In the genomic region with DNA sequence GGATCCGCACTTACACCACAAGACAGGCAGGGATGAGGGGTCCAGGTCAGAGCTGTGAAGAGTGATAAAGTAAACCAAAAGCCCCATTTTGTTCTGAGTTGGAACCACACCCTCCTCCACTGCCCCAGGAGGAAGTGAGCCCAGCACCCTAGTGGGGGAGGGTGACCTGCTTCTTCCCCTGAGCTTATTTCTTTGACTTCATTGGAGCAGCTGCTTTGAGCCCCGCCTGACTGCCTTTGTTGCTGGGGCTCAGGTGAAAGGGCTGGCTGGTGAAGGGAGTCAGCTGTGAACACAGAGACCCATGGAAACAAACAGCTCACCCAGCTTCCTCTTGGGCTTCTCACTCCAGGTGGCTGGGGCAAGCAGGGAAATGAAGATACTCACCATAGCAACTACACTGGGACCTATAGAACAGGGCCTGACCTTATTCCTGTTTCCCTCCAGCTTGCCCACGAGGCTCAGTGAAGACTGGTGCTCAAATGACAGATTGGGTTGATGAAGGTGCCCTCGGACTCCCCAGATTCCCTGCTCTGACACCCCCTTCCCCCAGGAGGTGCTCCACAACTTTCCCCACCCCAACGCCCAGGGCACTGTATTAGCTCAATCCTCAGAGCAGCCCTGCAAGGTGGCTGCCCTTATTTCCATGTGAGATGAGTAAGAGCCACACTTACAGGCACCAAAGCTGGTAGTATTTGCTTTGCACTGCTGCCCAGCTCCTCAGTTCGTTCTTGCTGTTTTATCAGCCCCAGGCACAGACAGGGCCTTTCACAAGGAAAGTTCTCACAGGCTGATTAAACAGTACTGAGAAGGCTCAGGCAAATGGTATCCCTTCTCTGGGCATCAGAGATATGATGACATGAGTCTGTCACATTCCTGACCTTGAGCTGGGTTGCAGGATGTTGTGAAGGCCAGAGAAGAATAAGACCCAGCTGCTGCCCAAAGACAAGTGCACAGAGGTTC, we compare ENCODE assay signal across 8 cellular contexts. TPM values are rescaled to one million over a fixed set of nuclear protein-coding genes. Genes with fewer than 3 reads are reported as not detected.
DNase-seq lines count a peak whose midpoint lies in the region; ATAC-seq and TF ChIP-seq lines count a peak whose summit lies in the region.

No MANE protein-coding gene starts in this region.

- peak; percentile 67 to 89 (median 83) for DNase-seq in CD8-positive, alpha-beta T cell
- peak; percentile 59 to 89 for DNase-seq in HL-60 (ENCODE audit: low read depth in 1 of 2, low spot score in 1 of 2)
- peak; percentile 19 for DNase-seq in amniotic epithelial cell (ENCODE audit: low read depth)
- DNase-seq in lung microvascular endothelial cell (ENCODE audit: low read depth in 2 of 2) = peak; percentile 69 to 76
- peak; percentile 59 to 92 (median 85) for DNase-seq in stimulated activated naive CD4-positive, alpha-beta T cell (lab: John Stamatoyannopoulos, UW)
- DNase-seq in omental fat pad (ENCODE audit: low spot score) = no peak

- TF ChIP-seq CTCF in CD8-positive, alpha-beta T cell (IDR thresholded peaks at IDR 0.05) = no peak
- no peak for TF ChIP-seq CTCF in HL-60 (IDR thresholded peaks at IDR 0.05; ENCODE audit: insufficient read depth, low read length)
- no peak for TF ChIP-seq CTCF in SU-DHL-6 (IDR thresholded peaks at IDR 0.05; ENCODE audit: insufficient read depth, low read length, poor library complexity, severe bottlenecking)
- TF ChIP-seq CTCF in omental fat pad (IDR thresholded peaks at IDR 0.05) = no peak

- intact Hi-C loops in CD8-positive, alpha-beta T cell (cut with DNase I, micrococcal nuclease) = loop anchor here (1.0 to 5.0 kb wide), 7 partner anchors 10 to 192 kb away; a partner anchor contains a TSS

- peak overlapping the region; percentile 100 for H3K4me3 Mint-ChIP-seq in CD8-positive, alpha-beta T cell

- POLR2A ChIA-PET in CD8-positive, alpha-beta T cell (lab: Charles Lee) = interaction anchor here (0.8 to 22.1 kb wide), 9 partner anchors 12 to 513 kb away, joined by 3 to 428 read pairs (median 12); a partner anchor contains a TSS

- H2AFZ ChIP-seq in SU-DHL-6 (ENCODE audit: low read depth, low read length, severe bottlenecking) = no peak overlapping the region

- H3K27me3 Mint-ChIP-seq in CD8-positive, alpha-beta T cell (ENCODE audit: low read depth) = no peaks in the 10 kb centered on the region

- peak overlapping the region; percentile 99 for H3K27ac Mint-ChIP-seq in CD8-positive, alpha-beta T cell

- peak overlapping the region; percentile 100 for H3K4me3 ChIP-seq in CD8-positive, alpha-beta T cell (ENCODE audit: low read depth, low read length)
- H3K4me3 ChIP-seq in HL-60 (replicated peaks; ENCODE audit: insufficient read depth, low read length) (peak overlapping the region; percentile 59), SU-DHL-6 (ENCODE audit: insufficient read depth, low read length, poor library complexity, severe bottlenecking) (peak overlapping the region; percentile 87)

- H3K79me2 ChIP-seq in SU-DHL-6 (ENCODE audit: insufficient read depth, low read length) = peaks cover 22% of the 10 kb centered on the region

- peaks cover 64% of the 10 kb centered on the region for H3K4me1 ChIP-seq in CD8-positive, alpha-beta T cell (ENCODE audit: insufficient read depth, low read length)

- 0 out of 2 replicates have a peak, but pooled peaks cover 3% of the 10 kb centered on the region for H4K20me1 ChIP-seq in SU-DHL-6 (ENCODE audit: low read depth, low read length)

- H3K4me2 ChIP-seq in SU-DHL-6 (ENCODE audit: low read depth, low read length, poor library complexity, severe bottlenecking) = peak overlapping the region; percentile 88

- peaks cover 72% of the 10 kb centered on the region for H3K4me1 Mint-ChIP-seq in CD8-positive, alpha-beta T cell (ENCODE audit: low read depth)

- H3K36me3 ChIP-seq in CD8-positive, alpha-beta T cell (ENCODE audit: insufficient read depth, low read length) = peaks cover 45% of the 10 kb centered on the region
- peaks cover 25% of the 10 kb centered on the region for H3K36me3 ChIP-seq in SU-DHL-6 (ENCODE audit: low read length)

- peaks cover 11% of the 10 kb centered on the region for H3F3A ChIP-seq in SU-DHL-6 (ENCODE audit: insufficient read depth)

- ATAC-seq in CD8-positive, alpha-beta T cell = peak; percentile 64
- peak; percentile 43 for ATAC-seq in GM19452 (IDR thresholded peaks at IDR 0.05; ENCODE audit: unreplicated experiment)
- no peak for ATAC-seq in omental fat pad (ENCODE audit: low FRiP score)

- H3K36me3 Mint-ChIP-seq in CD8-positive, alpha-beta T cell = peaks cover 75% of the 10 kb centered on the region

- no peaks in the 10 kb centered on the region for H3K9me3 Mint-ChIP-seq in CD8-positive, alpha-beta T cell

- H3K9me3 ChIP-seq in CD8-positive, alpha-beta T cell (ENCODE audit: low read length) = no peaks in the 10 kb centered on the region
- H3K9me3 ChIP-seq in SU-DHL-6 (ENCODE audit: insufficient read depth, low read length) = no peaks in the 10 kb centered on the region

- peak overlapping the region; percentile 99 for H3K27ac ChIP-seq in CD8-positive, alpha-beta T cell (ENCODE audit: low read depth, low read length)
- H3K27ac ChIP-seq in HL-60 (replicated peaks) = peak overlapping the region; percentile 98
- H3K27ac ChIP-seq in SU-DHL-6 (ENCODE audit: low read depth, low read length) = peak overlapping the region; percentile 90

- H3K9ac ChIP-seq in SU-DHL-6 (ENCODE audit: low read length) = peak overlapping the region; percentile 95

- CTCF ChIA-PET in CD8-positive, alpha-beta T cell (lab: Charles Lee) = interaction anchor here (1.0 to 4.1 kb wide), 13 partner anchors 10 to 59 kb away, joined by 3 to 32 read pairs (median 7); no protein-coding TSS in a partner anchor

- no peaks in the 10 kb centered on the region for H3K9me2 ChIP-seq in SU-DHL-6 (replicated peaks; ENCODE audit: insufficient read depth, low read length)

- H3K27me3 ChIP-seq in CD8-positive, alpha-beta T cell (ENCODE audit: insufficient read depth, low read length) = no peaks in the 10 kb centered on the region
- H3K27me3 ChIP-seq in HL-60 (ENCODE audit: insufficient read depth, poor library complexity, severe bottlenecking) = no peaks in the 10 kb centered on the region
- H3K27me3 ChIP-seq in SU-DHL-6 (ENCODE audit: low read length) = no peaks in the 10 kb centered on the region

RNA-seq across cellular contexts. Expression of a gene that starts 2.4 kb away (rescaled TPM):
- 100 to 1,000 TPM; 151 to 156 TPM for total RNA-seq in CD8-positive, alpha-beta T cell
- total RNA-seq in lung microvascular endothelial cell (2.2 and 6.5 TPM in 2 replicates), omental fat pad (100 to 1,000 TPM in 3 of 4 donors, 10 to 100 TPM in 1; 58.9 to 163 (median 131) TPM)

RNA-seq across cellular contexts. Expression of a gene that starts 28.6 kb away (rescaled TPM):
- total RNA-seq in CD8-positive, alpha-beta T cell = 1 to 10 TPM; 1.7 to 2.2 TPM
- total RNA-seq in lung microvascular endothelial cell (0.22 and 0.40 TPM in 2 replicates), omental fat pad (1 to 10 TPM in 2 of 4 donors, under 1 TPM in 2; 0.74 to 2.8 (median 1.2) TPM)

RNA-seq across cellular contexts. Expression of a gene that starts 29.5 kb away (rescaled TPM):
- total RNA-seq in CD8-positive, alpha-beta T cell = not detected
- total RNA-seq in lung microvascular endothelial cell = not detected in 2 replicates
- total RNA-seq in omental fat pad = not detected
